2 cellular contexts compared by ENCODE assay signal in the genomic region with DNA sequence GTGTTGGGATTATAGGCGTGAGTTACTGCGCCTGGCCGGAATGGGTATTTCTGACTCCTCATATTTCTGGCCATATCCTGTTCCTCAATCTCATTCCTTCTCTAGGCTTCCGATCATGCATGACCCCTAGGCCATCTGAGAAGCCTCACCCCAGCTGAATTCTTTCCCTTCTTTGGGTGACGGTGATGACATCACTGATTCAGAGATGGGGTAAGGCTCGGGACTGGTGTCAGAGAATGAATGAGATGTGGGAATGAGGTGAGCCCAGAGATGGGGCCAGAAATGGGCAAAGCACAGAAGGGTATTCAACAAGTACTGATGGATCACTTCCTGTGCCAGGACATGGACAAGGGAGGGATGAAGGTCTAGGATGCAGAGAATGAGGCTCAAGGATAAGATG.
A peak's percentile ranks its signal among the peaks of the same experiment; 100 is the strongest.
TF ChIP-seq lines count a peak whose summit lies in the region.

No MANE protein-coding gene starts in this region.

TF ChIP-seq in HEK293, 187 proteins besides CTCF, POLR2A, EP300 and RAD21:
- TF ChIP-seq, protein P1, sequence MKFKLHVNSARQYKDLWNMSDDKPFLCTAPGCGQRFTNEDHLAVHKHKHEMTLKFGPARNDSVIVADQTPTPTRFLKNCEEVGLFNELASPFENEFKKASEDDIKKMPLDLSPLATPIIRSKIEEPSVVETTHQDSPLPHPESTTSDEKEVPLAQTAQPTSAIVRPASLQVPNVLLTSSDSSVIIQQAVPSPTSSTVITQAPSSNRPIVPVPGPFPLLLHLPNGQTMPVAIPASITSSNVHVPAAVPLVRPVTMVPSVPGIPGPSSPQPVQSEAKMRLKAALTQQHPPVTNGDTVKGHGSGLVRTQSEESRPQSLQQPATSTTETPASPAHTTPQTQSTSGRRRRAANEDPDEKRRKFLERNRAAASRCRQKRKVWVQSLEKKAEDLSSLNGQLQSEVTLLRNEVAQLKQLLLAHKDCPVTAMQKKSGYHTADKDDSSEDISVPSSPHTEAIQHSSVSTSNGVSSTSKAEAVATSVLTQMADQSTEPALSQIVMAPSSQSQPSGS (tag by site-specific recombination; IDR thresholded peaks at IDR 0.05; ENCODE audit: low read depth): peak; percentile 54; the same call in 1 of the 2 replicates
- TF ChIP-seq ZNF24 (tag by site-specific recombination; IDR thresholded peaks at IDR 0.05): no peak
TF ChIP-seq in HEK293: peak in this region for 1.

TF ChIP-seq in K562, 482 proteins besides CTCF, POLR2A, EP300 and RAD21:
- TF ChIP-seq MAFG (tag; conservative IDR thresholded peaks at IDR 0.05): no peak
- TF ChIP-seq, protein P2, sequence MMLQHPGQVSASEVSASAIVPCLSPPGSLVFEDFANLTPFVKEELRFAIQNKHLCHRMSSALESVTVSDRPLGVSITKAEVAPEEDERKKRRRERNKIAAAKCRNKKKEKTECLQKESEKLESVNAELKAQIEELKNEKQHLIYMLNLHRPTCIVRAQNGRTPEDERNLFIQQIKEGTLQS (IDR thresholded peaks at IDR 0.05): peak; percentile 38; the same call in 1 of the 2 replicates
- TF ChIP-seq, protein P2 (CRISPR knock-in tag; conservative IDR thresholded peaks at IDR 0.05): no peak
